Comparison of ENCODE assay signal across 20 cellular contexts in genomic region chr3:68220832-68221231, GRCh38.
DNase-seq lines count a peak whose midpoint lies in the region; ATAC-seq and TF ChIP-seq lines count a peak whose summit lies in the region.
"Had no signal": no experiment of that assay in that cellular context is flagged by ENCODE, and none has a peak within 500 bp of the region (broad histone marks: within the 10 kb centered on the region; RNA-seq: fewer than 3 reads in every experiment).

No MANE protein-coding gene starts in this region.

- no peak overlapping the region for H2BK5ac ChIP-seq in IMR-90 (ENCODE audit: low read depth, low read length, poor library complexity, severe bottlenecking)

- H3K4me3 ChIP-seq in IMR-90 (ENCODE audit: insufficient read depth, low read depth, low read length) (no peak overlapping the region), gastroesophageal sphincter (no peak overlapping the region)
- H3K4me3 ChIP-seq: BLaER1, GM23248 had no signal

- no peaks in the 10 kb centered on the region for H3K4me1 ChIP-seq in IMR-90 (ENCODE audit: control insufficient read depth, insufficient read depth, low read length)
- no peaks in the 10 kb centered on the region for H3K4me1 ChIP-seq in gastroesophageal sphincter
- H3K4me1 ChIP-seq: BLaER1, Caco-2 had no signal

- H3K36me3 ChIP-seq in IMR-90 (ENCODE audit: control insufficient read depth, insufficient read depth, low read length) = no peaks in the 10 kb centered on the region
- no peaks in the 10 kb centered on the region for H3K36me3 ChIP-seq in gastroesophageal sphincter
- H3K36me3 ChIP-seq: BLaER1 had no signal

- H4K5ac ChIP-seq in IMR-90 (ENCODE audit: low read depth, low read length) = no peak overlapping the region

- H2AFZ ChIP-seq in IMR-90 (replicated peaks; ENCODE audit: low read length, poor library complexity) = peak overlapping the region; percentile 35
- H2AFZ ChIP-seq: GM23248 had no signal

- H4K8ac ChIP-seq in IMR-90 (ENCODE audit: low read depth in 2 of 2, low read length in 2 of 2) = no peak overlapping the region

- no peak overlapping the region for H3K27ac Mint-ChIP-seq in activated CD8-positive, alpha-beta memory T cell treated with anti-CD3 and anti-CD28 coated beads, Interleukin-2, amount 10 ng/mL, durations not matched to agents 7 days and 5 days
- no peak overlapping the region for H3K27ac Mint-ChIP-seq in activated CD8-positive, alpha-beta T cell treated with anti-CD3 and anti-CD28 coated beads for 36 hours
- no peak overlapping the region for H3K27ac Mint-ChIP-seq in memory B cell
- H3K27ac Mint-ChIP-seq in chondrocyte (ENCODE audit: unreplicated experiment) = no peak overlapping the region
- no peak overlapping the region for H3K27ac Mint-ChIP-seq in activated CD4-positive, alpha-beta T cell treated with anti-CD3 and anti-CD28 coated beads, Interleukin-2, amount 10 ng/mL, durations not matched to agents 24 days and 14 days
- H3K27ac Mint-ChIP-seq: B cell; CD8-positive, alpha-beta T cell had no signal

- H3K4me3 Mint-ChIP-seq in activated CD8-positive, alpha-beta memory T cell treated with anti-CD3 and anti-CD28 coated beads, Interleukin-2, amount 10 ng/mL, durations not matched to agents 7 days and 5 days = no peak overlapping the region
- no peak overlapping the region for H3K4me3 Mint-ChIP-seq in activated CD8-positive, alpha-beta T cell treated with anti-CD3 and anti-CD28 coated beads for 36 hours
- H3K4me3 Mint-ChIP-seq in memory B cell (peak overlapping the region; percentile 12), chondrocyte (ENCODE audit: unreplicated experiment) (no peak overlapping the region)
- H3K4me3 Mint-ChIP-seq in activated CD4-positive, alpha-beta T cell treated with anti-CD3 and anti-CD28 coated beads, Interleukin-2, amount 10 ng/mL, durations not matched to agents 24 days and 14 days = no peak overlapping the region
- H3K4me3 Mint-ChIP-seq: B cell; CD4-positive, CD25-positive, alpha-beta regulatory T cell; CD8-positive, alpha-beta T cell had no signal

- dilution Hi-C loops in IMR-90 (cut with HindIII; ENCODE audit: low sequenced_read_pairs, unreplicated experiment) = no loop called here

- no peaks in the 10 kb centered on the region for H4K20me1 ChIP-seq in IMR-90 (ENCODE audit: insufficient read depth, low read length)
- H4K20me1 ChIP-seq: BLaER1 had no signal

- H3K36me3 Mint-ChIP-seq in activated CD8-positive, alpha-beta memory T cell treated with anti-CD3 and anti-CD28 coated beads, Interleukin-2, amount 10 ng/mL, durations not matched to agents 7 days and 5 days = no peaks in the 10 kb centered on the region
- H3K36me3 Mint-ChIP-seq in activated CD8-positive, alpha-beta T cell treated with anti-CD3 and anti-CD28 coated beads for 36 hours (ENCODE audit: low read depth) = no peaks in the 10 kb centered on the region
- H3K36me3 Mint-ChIP-seq in memory B cell = no peaks in the 10 kb centered on the region
- no peaks in the 10 kb centered on the region for H3K36me3 Mint-ChIP-seq in chondrocyte (ENCODE audit: low read depth)
- H3K36me3 Mint-ChIP-seq in activated CD4-positive, alpha-beta T cell treated with anti-CD3 and anti-CD28 coated beads, Interleukin-2, amount 10 ng/mL, durations not matched to agents 24 days and 14 days (ENCODE audit: low read depth) = no peaks in the 10 kb centered on the region
- H3K36me3 Mint-ChIP-seq: CD4-positive, CD25-positive, alpha-beta regulatory T cell; CD8-positive, alpha-beta T cell had no signal

- no peak overlapping the region for H2BK20ac ChIP-seq in IMR-90 (ENCODE audit: low read depth, low read length)

- no peaks in the 10 kb centered on the region for H3K27me3 Mint-ChIP-seq in activated CD8-positive, alpha-beta memory T cell treated with anti-CD3 and anti-CD28 coated beads, Interleukin-2, amount 10 ng/mL, durations not matched to agents 7 days and 5 days
- H3K27me3 Mint-ChIP-seq in activated CD8-positive, alpha-beta T cell treated with anti-CD3 and anti-CD28 coated beads for 36 hours = no peaks in the 10 kb centered on the region
- H3K27me3 Mint-ChIP-seq in memory B cell (no peaks in the 10 kb centered on the region), chondrocyte (ENCODE audit: low read depth) (no peaks in the 10 kb centered on the region)
- no peaks in the 10 kb centered on the region for H3K27me3 Mint-ChIP-seq in activated CD4-positive, alpha-beta T cell treated with anti-CD3 and anti-CD28 coated beads, Interleukin-2, amount 10 ng/mL, durations not matched to agents 24 days and 14 days
- H3K27me3 Mint-ChIP-seq: B cell; CD4-positive, CD25-positive, alpha-beta regulatory T cell had no signal

- ATAC-seq in activated CD8-positive, alpha-beta memory T cell treated with anti-CD3 and anti-CD28 coated beads, Interleukin-2, amount 10 ng/mL, durations not matched to agents 7 days and 5 days = no peak
- ATAC-seq in IMR-90 (ENCODE audit: low read depth) = no peak
- ATAC-seq in activated CD8-positive, alpha-beta T cell treated with anti-CD3 and anti-CD28 coated beads for 36 hours = no peak
- no peak for ATAC-seq in memory B cell (ENCODE audit: low read depth)
- ATAC-seq in gastroesophageal sphincter = no peak
- ATAC-seq: CD8-positive, alpha-beta T cell; HCT116 had no signal

- CTCF ChIA-PET in activated CD8-positive, alpha-beta memory T cell treated with anti-CD3 and anti-CD28 coated beads, Interleukin-2, amount 10 ng/mL, durations not matched to agents 7 days and 5 days (lab: Charles Lee) = no interaction called here
- CTCF ChIA-PET in IMR-90 (lab: Yijun Ruan, JAX) = no interaction called here
- CTCF ChIA-PET in activated CD8-positive, alpha-beta T cell treated with anti-CD3 and anti-CD28 coated beads for 36 hours (lab: Charles Lee) = interaction anchor here (0.6 kb wide), 1 partner anchor 839 kb away, joined by 3 read pairs; no protein-coding TSS in a partner anchor

- BruUV-seq in IMR-90 (replicated peaks; lab: Mats Ljungman, UMichigan) = no TSS peak

- TF ChIP-seq CTCF in IMR-90 (conservative IDR thresholded peaks at IDR 0.05; ENCODE audit: low read depth, low read length) = no peak
- TF ChIP-seq CTCF in activated CD8-positive, alpha-beta T cell treated with anti-CD3 and anti-CD28 coated beads for 36 hours (IDR thresholded peaks at IDR 0.05) = no peak
- TF ChIP-seq CTCF in chondrocyte (IDR thresholded peaks at IDR 0.05) = no peak
- TF ChIP-seq CTCF in gastroesophageal sphincter (IDR thresholded peaks at IDR 0.05) = no peak

- H3K14ac ChIP-seq in IMR-90 (replicated peaks; ENCODE audit: low read depth, low read length) = no peak overlapping the region

- H3K4ac ChIP-seq in IMR-90 (ENCODE audit: low read depth, low read length) = no peak overlapping the region

- no peak overlapping the region for H3K18ac ChIP-seq in IMR-90 (ENCODE audit: low read depth, low read length)

- no peak overlapping the region for H2BK120ac ChIP-seq in IMR-90 (ENCODE audit: low read depth, low read length)

- H2AK5ac ChIP-seq in IMR-90 (ENCODE audit: low read depth, low read length) = no peak overlapping the region

- no peak overlapping the region for H3K56ac ChIP-seq in IMR-90 (ENCODE audit: extremely low read depth, insufficient read depth, low read length)

- no peak overlapping the region for H3K23ac ChIP-seq in IMR-90 (ENCODE audit: low read depth, low read length)

- no peaks in the 10 kb centered on the region for H3K9me3 Mint-ChIP-seq in activated CD8-positive, alpha-beta memory T cell treated with anti-CD3 and anti-CD28 coated beads, Interleukin-2, amount 10 ng/mL, durations not matched to agents 7 days and 5 days (ENCODE audit: low read depth)
- no peaks in the 10 kb centered on the region for H3K9me3 Mint-ChIP-seq in activated CD8-positive, alpha-beta T cell treated with anti-CD3 and anti-CD28 coated beads for 36 hours
- H3K9me3 Mint-ChIP-seq in memory B cell (no peaks in the 10 kb centered on the region), chondrocyte (ENCODE audit: low read depth) (no peaks in the 10 kb centered on the region)
- no peaks in the 10 kb centered on the region for H3K9me3 Mint-ChIP-seq in activated CD4-positive, alpha-beta T cell treated with anti-CD3 and anti-CD28 coated beads, Interleukin-2, amount 10 ng/mL, durations not matched to agents 24 days and 14 days
- H3K9me3 Mint-ChIP-seq: CD8-positive, alpha-beta T cell had no signal

- no peaks in the 10 kb centered on the region for H3K9me1 ChIP-seq in IMR-90 (ENCODE audit: insufficient read depth, low read length)

- no peak overlapping the region for H3K4me2 ChIP-seq in IMR-90 (ENCODE audit: low read depth, low read length)
- H3K4me2 ChIP-seq: BLaER1 had no signal

- no peak overlapping the region for H3K27ac ChIP-seq in IMR-90 (ENCODE audit: insufficient read depth, low read length)
- H3K27ac ChIP-seq in gastroesophageal sphincter = no peak overlapping the region
- H3K27ac ChIP-seq: 22Rv1, BLaER1, C4-2B, GM23248 had no signal

- H2AK9ac ChIP-seq in IMR-90 (replicated peaks; ENCODE audit: low read depth, low read length, poor library complexity) = no peak overlapping the region

- TF ChIP-seq POLR2A in IMR-90 (IDR thresholded peaks at IDR 0.05; ENCODE audit: low read depth, low read length) (no peak), gastroesophageal sphincter (IDR thresholded peaks at IDR 0.05) (no peak)

- no peak for TF ChIP-seq EP300 in gastroesophageal sphincter (IDR thresholded peaks at IDR 0.05)

- no peak overlapping the region for H3K9ac ChIP-seq in IMR-90 (ENCODE audit: low read depth, low read length)
- H3K9ac ChIP-seq: BLaER1, GM23248 had no signal

- H3K9me3 ChIP-seq in IMR-90 (ENCODE audit: control insufficient read depth, insufficient read depth, low read length) (peaks cover 6% of the 10 kb centered on the region; the same call in 1 of the 2 replicates), gastroesophageal sphincter (no peaks in the 10 kb centered on the region)
- H3K9me3 ChIP-seq: BLaER1, Caco-2 had no signal

- TF ChIP-seq RAD21 in IMR-90 (IDR thresholded peaks at IDR 0.05; ENCODE audit: low read length) = no peak

- POLR2A ChIA-PET in IMR-90 (lab: Charles Lee; ENCODE audit: unreplicated experiment) = no interaction called here
- POLR2A ChIA-PET in activated CD8-positive, alpha-beta T cell treated with anti-CD3 and anti-CD28 coated beads for 36 hours (lab: Charles Lee) = no interaction called here

- in situ Hi-C loops in IMR-90 (cut with MboI; ENCODE audit: low sequenced_read_pairs) = no loop called here

- no peak overlapping the region for H2BK15ac ChIP-seq in IMR-90 (ENCODE audit: low read depth, low read length)

- H3K79me1 ChIP-seq in IMR-90 (ENCODE audit: low read depth in 1 of 2, low read length in 2 of 2) = no peaks in the 10 kb centered on the region

- H3K27me3 ChIP-seq in IMR-90 (ENCODE audit: control insufficient read depth, insufficient read depth, low read length) (no peaks in the 10 kb centered on the region), gastroesophageal sphincter (no peaks in the 10 kb centered on the region)
- H3K27me3 ChIP-seq: BLaER1 had no signal

- H4K91ac ChIP-seq in IMR-90 (ENCODE audit: insufficient read depth, low read depth, low read length) = no peak overlapping the region

- H3K4me1 Mint-ChIP-seq in activated CD8-positive, alpha-beta memory T cell treated with anti-CD3 and anti-CD28 coated beads, Interleukin-2, amount 10 ng/mL, durations not matched to agents 7 days and 5 days = peaks cover 7% of the 10 kb centered on the region
- peaks cover 2% of the 10 kb centered on the region for H3K4me1 Mint-ChIP-seq in activated CD8-positive, alpha-beta T cell treated with anti-CD3 and anti-CD28 coated beads for 36 hours (ENCODE audit: low read depth)
- no peaks in the 10 kb centered on the region for H3K4me1 Mint-ChIP-seq in memory B cell
- no peaks in the 10 kb centered on the region for H3K4me1 Mint-ChIP-seq in chondrocyte (ENCODE audit: low read depth)
- no peaks in the 10 kb centered on the region for H3K4me1 Mint-ChIP-seq in activated CD4-positive, alpha-beta T cell treated with anti-CD3 and anti-CD28 coated beads, Interleukin-2, amount 10 ng/mL, durations not matched to agents 24 days and 14 days
- H3K4me1 Mint-ChIP-seq: B cell had no signal

- peak; percentile 46 for DNase-seq in activated CD8-positive, alpha-beta memory T cell treated with anti-CD3 and anti-CD28 coated beads, Interleukin-2, amount 10 ng/mL, durations not matched to agents 7 days and 5 days
- DNase-seq in activated CD8-positive, alpha-beta memory T cell treated with anti-CD3 and anti-CD28 coated beads, Interleukin-2, amount 50 U/mL, for 48 hours = no peak
- DNase-seq in IMR-90 (no peak), memory B cell (ENCODE audit: low spot score in 2 of 2) (no peak), chondrocyte (ENCODE audit: low spot score) (no peak)
- peak; percentile 2 for DNase-seq in activated CD8-positive, alpha-beta T cell treated with anti-CD3 and anti-CD28 coated beads for 36 hours
- DNase-seq in activated CD4-positive, alpha-beta T cell treated with anti-CD3 and anti-CD28 coated beads, Interleukin-2, amount 10 ng/mL, durations not matched to agents 24 days and 14 days = no peak
- DNase-seq: Caco-2; CD8-positive, alpha-beta T cell; DMS153; DND-41; GM23248; H7 had no signal

- intact Hi-C loops in IMR-90 (cut with micrococcal nuclease) = no loop called here
- intact Hi-C loops in activated CD8-positive, alpha-beta T cell treated with anti-CD3 and anti-CD28 coated beads for 36 hours (cut with micrococcal nuclease) = no loop called here
- intact Hi-C loops in activated CD4-positive, alpha-beta T cell treated with anti-CD3 and anti-CD28 coated beads, Interleukin-2, amount 10 ng/mL, durations not matched to agents 24 days and 14 days (cut with micrococcal nuclease) = no loop called here

- 50% methylated on average over 1 of the region's 2 CpGs; no CpG with 5 or more reads in 1 of the 2 experiments for WGBS in IMR-90 (ENCODE audit: extremely low coverage in 2 of 2, insufficient read length in 1 of 2), 2 experiments
- WGBS in gastroesophageal sphincter (ENCODE audit: low coverage in 1 of 2), 2 donors = 71 to 100% methylated on average over 1 of the region's 2 CpGs

Comparison
In these comparisons a context has a peak if more than half of its experiments do, and no peak if none do; other contexts are left out.
1. DNase-seq: peak in activated CD8-positive, alpha-beta memory T cell treated with anti-CD3 and anti-CD28 coated beads, Interleukin-2, amount 10 ng/mL, durations not matched to agents 7 days and 5 days (single experiment) and activated CD8-positive, alpha-beta T cell treated with anti-CD3 and anti-CD28 coated beads for 36 hours (single experiment); none in activated CD8-positive, alpha-beta memory T cell treated with anti-CD3 and anti-CD28 coated beads, Interleukin-2, amount 50 U/mL, for 48 hours (single experiment), IMR-90 (single experiment), memory B cell (0 of 2), chondrocyte (single experiment) and activated CD4-positive, alpha-beta T cell treated with anti-CD3 and anti-CD28 coated beads, Interleukin-2, amount 10 ng/mL, durations not matched to agents 24 days and 14 days (single experiment).